1 cellular context compared by ENCODE assay signal in the genomic region with DNA sequence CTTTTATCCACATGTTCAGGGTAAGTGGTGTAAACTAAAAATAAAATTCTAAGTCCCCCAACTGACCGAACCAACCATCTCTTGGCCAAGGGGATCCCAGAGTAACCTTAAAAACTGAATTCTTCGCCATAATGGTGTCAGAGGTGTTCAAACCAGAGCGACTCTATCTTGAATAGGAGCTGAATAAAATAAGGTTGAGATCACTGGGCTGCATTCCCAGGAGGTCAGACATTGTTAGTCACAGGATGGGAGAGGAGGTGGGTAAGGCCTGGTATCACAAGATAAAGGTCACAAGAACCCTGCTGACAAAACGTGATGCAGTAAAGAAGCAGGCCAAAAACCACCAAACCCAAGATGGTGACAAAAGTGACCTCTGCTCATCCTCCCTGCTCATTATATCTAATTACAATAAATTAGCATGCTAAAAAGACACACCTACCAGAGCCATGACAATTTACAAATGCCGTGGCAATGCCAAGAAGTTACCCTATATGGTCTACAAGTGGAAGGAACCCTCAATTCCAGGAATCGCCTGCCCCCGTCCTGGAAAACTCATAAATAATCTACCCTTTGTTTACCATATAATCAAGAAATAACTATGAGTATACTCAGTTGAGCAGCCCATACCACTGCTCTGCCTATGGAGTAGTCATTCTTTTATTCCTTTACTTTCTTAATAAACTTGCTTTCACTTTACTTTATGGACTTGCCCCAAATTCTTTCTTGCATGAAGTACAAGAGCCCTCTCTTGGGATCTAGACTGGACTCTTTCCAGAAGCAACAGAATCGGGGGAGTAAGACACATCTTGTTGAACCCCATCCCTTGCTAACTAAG.
A peak's percentile ranks its signal among the peaks of the same experiment; 100 is the strongest.
TF ChIP-seq lines count a peak whose summit lies in the region.

No MANE protein-coding gene starts in this region.

TF ChIP-seq in K562, 482 proteins besides CTCF, POLR2A, EP300 and RAD21 (continued from another document and continues in another):
- TF ChIP-seq MNT (conservative IDR thresholded peaks at IDR 0.05) = peak in 1 of 2 experiments; percentile 45; a peak in 2 of 4 replicates
- TF ChIP-seq, protein P1, sequence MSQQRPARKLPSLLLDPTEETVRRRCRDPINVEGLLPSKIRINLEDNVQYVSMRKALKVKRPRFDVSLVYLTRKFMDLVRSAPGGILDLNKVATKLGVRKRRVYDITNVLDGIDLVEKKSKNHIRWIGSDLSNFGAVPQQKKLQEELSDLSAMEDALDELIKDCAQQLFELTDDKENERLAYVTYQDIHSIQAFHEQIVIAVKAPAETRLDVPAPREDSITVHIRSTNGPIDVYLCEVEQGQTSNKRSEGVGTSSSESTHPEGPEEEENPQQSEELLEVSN (IDR thresholded peaks at IDR 0.05; ENCODE audit: borderline replicate concordance in 1 of 2, extremely low read depth in 1 of 2, insufficient read depth in 1 of 2, insufficient read length in 1 of 2, low read depth in 1 of 2, low read length in 1 of 2, poor library complexity in 1 of 2, severe bottlenecking in 1 of 2) = no peak
- TF ChIP-seq, protein P2, sequence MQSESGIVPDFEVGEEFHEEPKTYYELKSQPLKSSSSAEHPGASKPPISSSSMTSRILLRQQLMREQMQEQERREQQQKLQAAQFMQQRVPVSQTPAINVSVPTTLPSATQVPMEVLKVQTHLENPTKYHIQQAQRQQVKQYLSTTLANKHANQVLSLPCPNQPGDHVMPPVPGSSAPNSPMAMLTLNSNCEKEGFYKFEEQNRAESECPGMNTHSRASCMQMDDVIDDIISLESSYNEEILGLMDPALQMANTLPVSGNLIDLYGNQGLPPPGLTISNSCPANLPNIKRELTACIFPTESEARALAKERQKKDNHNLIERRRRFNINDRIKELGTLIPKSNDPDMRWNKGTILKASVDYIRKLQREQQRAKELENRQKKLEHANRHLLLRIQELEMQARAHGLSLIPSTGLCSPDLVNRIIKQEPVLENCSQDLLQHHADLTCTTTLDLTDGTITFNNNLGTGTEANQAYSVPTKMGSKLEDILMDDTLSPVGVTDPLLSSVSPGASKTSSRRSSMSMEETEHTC (IDR thresholded peaks at IDR 0.05) = peak; percentile 98
- TF ChIP-seq MEF2D (tag; conservative IDR thresholded peaks at IDR 0.05; ENCODE audit: low read depth) = peak; percentile 82
- TF ChIP-seq MGA (IDR thresholded peaks at IDR 0.05) = peak; percentile 12; the same call in 1 of the 2 replicates
- TF ChIP-seq MYNN (IDR thresholded peaks at IDR 0.05) = no peak
- TF ChIP-seq MYNN (CRISPR knock-in tag; IDR thresholded peaks at IDR 0.05) = no peak
- TF ChIP-seq POLR2B (IDR thresholded peaks at IDR 0.05; ENCODE audit: low read depth, partially characterized antibody) = no peak
- TF ChIP-seq CTCFL (IDR thresholded peaks at IDR 0.05; ENCODE audit: borderline replicate concordance, insufficient read depth, low read depth, low read length, poor library complexity, severe bottlenecking) = no peak
- TF ChIP-seq STAT6 (CRISPR knock-in tag; IDR thresholded peaks at IDR 0.05) = peak; percentile 73; the same call in 1 of the 2 replicates
- TF ChIP-seq ZBTB17 (CRISPR knock-in tag; IDR thresholded peaks at IDR 0.05) = peak; percentile 92
- no peak for TF ChIP-seq ZNF609 (CRISPR knock-in tag; IDR thresholded peaks at IDR 0.05; ENCODE audit: borderline replicate concordance)
- no peak for TF ChIP-seq HNRNPH1 (optimal IDR thresholded peaks at IDR 0.05; ENCODE audit: low read depth, low read length)
